Comparison of ENCODE assay signal across 10 cellular contexts in genomic region chr15:67746022-67746421, GRCh38.
A peak's percentile ranks its signal among the peaks of the same experiment; 100 is the strongest.
DNase-seq lines count a peak whose midpoint lies in the region; ATAC-seq and TF ChIP-seq lines count a peak whose summit lies in the region.
"Had no signal": no experiment of that assay in that cellular context is flagged by ENCODE, and none has a peak within 500 bp of the region (broad histone marks: within the 10 kb centered on the region; RNA-seq: fewer than 3 reads in every experiment).

No MANE protein-coding gene starts in this region.

- ATAC-seq in sciatic nerve: peak; percentile 78
- ATAC-seq in HG03039 (IDR thresholded peaks at IDR 0.05; ENCODE audit: unreplicated experiment): no peak

- no peak for DNase-seq in activated CD4-positive, alpha-beta memory T cell treated with anti-CD3 and anti-CD28 coated beads for 36 hours
- DNase-seq in activated CD4-positive, alpha-beta memory T cell treated with anti-CD3 and anti-CD28 coated beads, Interleukin-2, amount 10 ng/mL, durations not matched to agents 7 days and 5 days: no peak
- DNase-seq in MV-4-11 (lab: John Stamatoyannopoulos, UW) (peak; percentile 77), sciatic nerve (ENCODE audit: low spot score) (no peak), NCI-H82 (lab: John Stamatoyannopoulos, UW) (no peak), lower leg skin (ENCODE audit: low spot score in 2 of 2) (no peak)
- DNase-seq: NCI-H510A treated with DMSO at 0.1 percent for 48 hours had no signal

- no peak overlapping the region for H3K4me3 Mint-ChIP-seq in activated CD4-positive, alpha-beta memory T cell treated with anti-CD3 and anti-CD28 coated beads for 36 hours
- H3K4me3 Mint-ChIP-seq in activated CD4-positive, alpha-beta memory T cell treated with anti-CD3 and anti-CD28 coated beads, Interleukin-2, amount 10 ng/mL, durations not matched to agents 7 days and 5 days: no peak overlapping the region
- no peak overlapping the region for H3K4me3 Mint-ChIP-seq in dendritic cell treated with granulocyte-macrophage colony-stimulating factor and Interleukin-4, amounts not matched to agents 40 ng/mL and 50 ng/mL, for 4 days
- H3K4me3 Mint-ChIP-seq: IgD-negative memory B cell had no signal

- intact Hi-C loops in activated CD4-positive, alpha-beta memory T cell treated with anti-CD3 and anti-CD28 coated beads for 36 hours (cut with micrococcal nuclease): loop anchor here (2.0 kb wide), 1 partner anchor 17 kb away; no protein-coding TSS in a partner anchor
- intact Hi-C loops in dendritic cell treated with granulocyte-macrophage colony-stimulating factor and Interleukin-4, amounts not matched to agents 40 ng/mL and 50 ng/mL, for 4 days (cut with micrococcal nuclease): no loop called here
- intact Hi-C loops in sciatic nerve (cut with DNase I): no loop called here
- intact Hi-C loops in lower leg skin (cut with DNase I; ENCODE audit: low total_unique reads): no loop called here

- TF ChIP-seq POLR2A in lower leg skin (IDR thresholded peaks at IDR 0.05): no peak

- no peaks in the 10 kb centered on the region for H3K9me3 Mint-ChIP-seq in activated CD4-positive, alpha-beta memory T cell treated with anti-CD3 and anti-CD28 coated beads for 36 hours
- H3K9me3 Mint-ChIP-seq in activated CD4-positive, alpha-beta memory T cell treated with anti-CD3 and anti-CD28 coated beads, Interleukin-2, amount 10 ng/mL, durations not matched to agents 7 days and 5 days: no peaks in the 10 kb centered on the region
- H3K9me3 Mint-ChIP-seq in dendritic cell treated with granulocyte-macrophage colony-stimulating factor and Interleukin-4, amounts not matched to agents 40 ng/mL and 50 ng/mL, for 4 days: no peaks in the 10 kb centered on the region
- H3K9me3 Mint-ChIP-seq: IgD-negative memory B cell had no signal

- no peak overlapping the region for H3K4me3 ChIP-seq in lower leg skin (ENCODE audit: low read depth, poor library complexity, severe bottlenecking)

- peak overlapping the region; percentile 16 for H3K27ac Mint-ChIP-seq in activated CD4-positive, alpha-beta memory T cell treated with anti-CD3 and anti-CD28 coated beads for 36 hours
- H3K27ac Mint-ChIP-seq in activated CD4-positive, alpha-beta memory T cell treated with anti-CD3 and anti-CD28 coated beads, Interleukin-2, amount 10 ng/mL, durations not matched to agents 7 days and 5 days: no peak overlapping the region
- peak overlapping the region; percentile 46 for H3K27ac Mint-ChIP-seq in dendritic cell treated with granulocyte-macrophage colony-stimulating factor and Interleukin-4, amounts not matched to agents 40 ng/mL and 50 ng/mL, for 4 days
- H3K27ac Mint-ChIP-seq: IgD-negative memory B cell had no signal

- no peak for TF ChIP-seq CTCF in lower leg skin (IDR thresholded peaks at IDR 0.05)

- peaks cover 41% of the 10 kb centered on the region for H3K4me1 Mint-ChIP-seq in activated CD4-positive, alpha-beta memory T cell treated with anti-CD3 and anti-CD28 coated beads for 36 hours (ENCODE audit: low read depth)
- peaks cover 25% of the 10 kb centered on the region for H3K4me1 Mint-ChIP-seq in activated CD4-positive, alpha-beta memory T cell treated with anti-CD3 and anti-CD28 coated beads, Interleukin-2, amount 10 ng/mL, durations not matched to agents 7 days and 5 days
- peaks cover 34% of the 10 kb centered on the region for H3K4me1 Mint-ChIP-seq in dendritic cell treated with granulocyte-macrophage colony-stimulating factor and Interleukin-4, amounts not matched to agents 40 ng/mL and 50 ng/mL, for 4 days (ENCODE audit: low read depth)

- WGBS in lower leg skin, 2 donors: 21 to 32% methylated on average over 1 of the region's 1 CpG

- POLR2A ChIA-PET in activated CD4-positive, alpha-beta memory T cell treated with anti-CD3 and anti-CD28 coated beads for 36 hours (lab: Charles Lee): no interaction called here
- POLR2A ChIA-PET in activated CD4-positive, alpha-beta memory T cell treated with anti-CD3 and anti-CD28 coated beads, Interleukin-2, amount 10 ng/mL, durations not matched to agents 7 days and 5 days (lab: Charles Lee): no interaction called here

- CTCF ChIA-PET in activated CD4-positive, alpha-beta memory T cell treated with anti-CD3 and anti-CD28 coated beads for 36 hours (lab: Charles Lee): no interaction called here
- CTCF ChIA-PET in activated CD4-positive, alpha-beta memory T cell treated with anti-CD3 and anti-CD28 coated beads, Interleukin-2, amount 10 ng/mL, durations not matched to agents 7 days and 5 days (lab: Charles Lee): no interaction called here

- no peaks in the 10 kb centered on the region for H3K27me3 Mint-ChIP-seq in activated CD4-positive, alpha-beta memory T cell treated with anti-CD3 and anti-CD28 coated beads for 36 hours
- H3K27me3 Mint-ChIP-seq in activated CD4-positive, alpha-beta memory T cell treated with anti-CD3 and anti-CD28 coated beads, Interleukin-2, amount 10 ng/mL, durations not matched to agents 7 days and 5 days: no peaks in the 10 kb centered on the region
- no peaks in the 10 kb centered on the region for H3K27me3 Mint-ChIP-seq in dendritic cell treated with granulocyte-macrophage colony-stimulating factor and Interleukin-4, amounts not matched to agents 40 ng/mL and 50 ng/mL, for 4 days
- H3K27me3 Mint-ChIP-seq: IgD-negative memory B cell had no signal

- no peaks in the 10 kb centered on the region for H3K36me3 Mint-ChIP-seq in activated CD4-positive, alpha-beta memory T cell treated with anti-CD3 and anti-CD28 coated beads for 36 hours
- no peaks in the 10 kb centered on the region for H3K36me3 Mint-ChIP-seq in activated CD4-positive, alpha-beta memory T cell treated with anti-CD3 and anti-CD28 coated beads, Interleukin-2, amount 10 ng/mL, durations not matched to agents 7 days and 5 days (ENCODE audit: low read depth)
- peaks cover 10% of the 10 kb centered on the region for H3K36me3 Mint-ChIP-seq in dendritic cell treated with granulocyte-macrophage colony-stimulating factor and Interleukin-4, amounts not matched to agents 40 ng/mL and 50 ng/mL, for 4 days (ENCODE audit: low read depth)
